Comparison of ENCODE assay signal across 38 cellular contexts in genomic region chr5:15528476-15528875, GRCh38. TPM values are rescaled to one million over a fixed set of nuclear protein-coding genes. Genes with fewer than 3 reads are reported as not detected.
"Had no signal": no experiment of that assay in that cellular context is flagged by ENCODE, and none has a peak within 500 bp of the region (broad histone marks: within the 10 kb centered on the region; RNA-seq: fewer than 3 reads in every experiment).

No MANE protein-coding gene starts in this region.

- FAIRE-seq: astrocyte, bronchial epithelial cell had no signal

- H3K27me3 ChIP-seq: adrenal gland, ascending aorta, body of pancreas, brain microvascular endothelial cell, cardiac muscle cell had no signal

- H3K36me3 ChIP-seq: adrenal gland, brain microvascular endothelial cell, cardiac muscle cell had no signal

- H3K27me3 Mint-ChIP-seq: activated naive CD4-positive, alpha-beta T cell treated with anti-CD3 and anti-CD28 coated beads, Interleukin-2, amount 10 ng/mL, durations not matched to agents 7 days and 5 days; activated naive CD4-positive, alpha-beta T cell treated with anti-CD3 and anti-CD28 coated beads, Interleukin-2, amount 50 U/mL, for 24 hours; activated naive CD8-positive, alpha-beta T cell treated with anti-CD3 and anti-CD28 coated beads for 36 hours; activated naive CD8-positive, alpha-beta T cell treated with anti-CD3 and anti-CD28 coated beads, Interleukin-2, amount 10 ng/mL, durations not matched to agents 7 days and 5 days; activated naive CD8-positive, alpha-beta T cell treated with anti-CD3 and anti-CD28 coated beads, Interleukin-2, amount 50 U/mL, for 24 hours; activated T-cell treated with anti-CD3 and anti-CD28 coated beads, Interleukin-2, amount 50 U/mL, for 24 hours; activated T-helper 17 cell treated with anti-CD3 and anti-CD28 coated beads, Interleukin-2, amount 50 U/mL, for 72 hours; brain; central memory CD8-positive, alpha-beta T cell had no signal

- H3K4me1 ChIP-seq: ascending aorta, body of pancreas had no signal

- H3K27ac Mint-ChIP-seq: activated naive CD4-positive, alpha-beta T cell treated with anti-CD3 and anti-CD28 coated beads for 36 hours; activated naive CD4-positive, alpha-beta T cell treated with anti-CD3 and anti-CD28 coated beads, Interleukin-2, amount 10 ng/mL, durations not matched to agents 7 days and 5 days; activated naive CD4-positive, alpha-beta T cell treated with anti-CD3 and anti-CD28 coated beads, Interleukin-2, amount 50 U/mL, for 24 hours; activated naive CD4-positive, alpha-beta T cell treated with anti-CD3 and anti-CD28 coated beads, Interleukin-2, amount 50 U/mL, for 72 hours; activated naive CD8-positive, alpha-beta T cell; activated naive CD8-positive, alpha-beta T cell treated with anti-CD3 and anti-CD28 coated beads for 36 hours; activated naive CD8-positive, alpha-beta T cell treated with anti-CD3 and anti-CD28 coated beads, Interleukin-2, amount 10 ng/mL, durations not matched to agents 7 days and 5 days; activated naive CD8-positive, alpha-beta T cell treated with anti-CD3 and anti-CD28 coated beads, Interleukin-2, amount 50 U/mL, for 24 hours; activated T-cell treated with anti-CD3 and anti-CD28 coated beads, Interleukin-2, amount 50 U/mL, for 24 hours; activated T-cell treated with anti-CD3 and anti-CD28 coated beads, Interleukin-2, amount 50 U/mL, for 72 hours; activated T-helper 1 cell treated with anti-CD3 and anti-CD28 coated beads, Interleukin-12 subunit alpha, Interleukin-12 subunit beta, Interleukin-2, Interleukin-4 antibody, amounts not matched to agents 30 ng/mL and 10 ng/mL and 1 ng/mL, durations not matched to agents 14 hours and 24 hours and 36 hours; activated T-helper 17 cell treated with anti-CD3 and anti-CD28 coated beads, Interleukin-2, amount 50 U/mL, for 72 hours; activated T-helper 2 cell treated with anti-CD3 and anti-CD28 coated beads, Interferon-gamma antibody, Interleukin-2, Interleukin-4, amounts not matched to agents 10 μg/mL and 5 μg/mL and 100 μg/mL, durations not matched to agents 14 hours and 24 hours and 36 hours; brain had no signal

- ATAC-seq: activated naive CD4-positive, alpha-beta T cell treated with anti-CD3 and anti-CD28 coated beads, Interleukin-2, amount 50 U/mL, for 72 hours; activated naive CD8-positive, alpha-beta T cell treated with anti-CD3 and anti-CD28 coated beads, Interleukin-2, amount 50 U/mL, for 24 hours; activated T-cell treated with anti-CD3 and anti-CD28 coated beads, Interleukin-2, amount 50 U/mL, for 4 hours; activated T-cell treated with anti-CD3 and anti-CD28 coated beads, Interleukin-2, amount 50 U/mL, for 72 hours; activated T-helper 17 cell treated with anti-CD3 and anti-CD28 coated beads, Interleukin-2, amount 50 U/mL, for 72 hours; body of pancreas had no signal

- H3K4me3 ChIP-seq: adrenal gland, ascending aorta, body of pancreas, cardiac muscle cell had no signal

- DNase-seq: activated effector memory CD4-positive, alpha-beta T cell treated with anti-CD3 and anti-CD28 coated beads, Interleukin-2, amount 50 U/mL, for 16 hours; activated effector memory CD4-positive, alpha-beta T cell treated with Interleukin-2 at 50 U/mL for 16 hours; activated gamma-delta T cell; activated gamma-delta T cell treated with Interleukin-2 at 50 U/mL for 16 hours; activated naive CD4-positive, alpha-beta T cell; activated naive CD4-positive, alpha-beta T cell treated with anti-CD3 and anti-CD28 coated beads for 36 hours; activated naive CD4-positive, alpha-beta T cell treated with anti-CD3 and anti-CD28 coated beads, Interleukin-2, amount 10 ng/mL, durations not matched to agents 7 days and 5 days; activated naive CD4-positive, alpha-beta T cell treated with anti-CD3 and anti-CD28 coated beads, Interleukin-2, amount 50 U/mL, for 16 hours; activated naive CD4-positive, alpha-beta T cell treated with Interleukin-2 at 50 U/mL for 16 hours; activated naive CD8-positive, alpha-beta T cell treated with anti-CD3 and anti-CD28 coated beads for 36 hours; activated naive CD8-positive, alpha-beta T cell treated with anti-CD3 and anti-CD28 coated beads, Interleukin-2, amount 10 ng/mL, durations not matched to agents 7 days and 5 days; activated naive CD8-positive, alpha-beta T cell treated with anti-CD3 and anti-CD28 coated beads, Interleukin-2, amount 50 U/mL, for 24 hours; activated T-cell treated with anti-CD3 and anti-CD28 coated beads, Interleukin-2, amount 50 U/mL, for 1 hour; activated T-cell treated with anti-CD3 and anti-CD28 coated beads, Interleukin-2, amount 50 U/mL, for 24 hours; activated T-cell treated with anti-CD3 and anti-CD28 coated beads, Interleukin-2, amount 50 U/mL, for 4 hours; activated T-cell treated with anti-CD3 and anti-CD28 coated beads, Interleukin-2, amount 50 U/mL, for 48 hours; activated T-cell treated with anti-CD3 and anti-CD28 coated beads, Interleukin-2, amount 50 U/mL, for 72 hours; adrenal gland; amniotic stem cell; amygdala; anterior cingulate cortex; aorta; body of pancreas; brain microvascular endothelial cell; central memory CD4-positive, alpha-beta T cell; cerebellar nuclear complex had no signal

- H3K4me1 Mint-ChIP-seq: activated naive CD4-positive, alpha-beta T cell treated with anti-CD3 and anti-CD28 coated beads, Interleukin-2, amount 10 ng/mL, durations not matched to agents 7 days and 5 days; activated naive CD4-positive, alpha-beta T cell treated with anti-CD3 and anti-CD28 coated beads, Interleukin-2, amount 50 U/mL, for 24 hours; activated naive CD8-positive, alpha-beta T cell treated with anti-CD3 and anti-CD28 coated beads for 36 hours; activated naive CD8-positive, alpha-beta T cell treated with anti-CD3 and anti-CD28 coated beads, Interleukin-2, amount 10 ng/mL, durations not matched to agents 7 days and 5 days; activated naive CD8-positive, alpha-beta T cell treated with anti-CD3 and anti-CD28 coated beads, Interleukin-2, amount 50 U/mL, for 24 hours; activated T-helper 17 cell treated with anti-CD3 and anti-CD28 coated beads, Interleukin-2, amount 50 U/mL, for 72 hours; central memory CD8-positive, alpha-beta T cell had no signal

- H3K4me3 Mint-ChIP-seq: activated naive CD4-positive, alpha-beta T cell treated with anti-CD3 and anti-CD28 coated beads for 36 hours; activated naive CD4-positive, alpha-beta T cell treated with anti-CD3 and anti-CD28 coated beads, Interleukin-2, amount 10 ng/mL, durations not matched to agents 7 days and 5 days; activated naive CD4-positive, alpha-beta T cell treated with anti-CD3 and anti-CD28 coated beads, Interleukin-2, amount 50 U/mL, for 24 hours; activated naive CD8-positive, alpha-beta T cell; activated naive CD8-positive, alpha-beta T cell treated with anti-CD3 and anti-CD28 coated beads for 36 hours; activated naive CD8-positive, alpha-beta T cell treated with anti-CD3 and anti-CD28 coated beads, Interleukin-2, amount 10 ng/mL, durations not matched to agents 7 days and 5 days; activated naive CD8-positive, alpha-beta T cell treated with anti-CD3 and anti-CD28 coated beads, Interleukin-2, amount 50 U/mL, for 24 hours; activated T-cell treated with anti-CD3 and anti-CD28 coated beads, Interleukin-2, amount 50 U/mL, for 24 hours; activated T-cell treated with anti-CD3 and anti-CD28 coated beads, Interleukin-2, amount 50 U/mL, for 4 hours; activated T-cell treated with anti-CD3 and anti-CD28 coated beads, Interleukin-2, amount 50 U/mL, for 72 hours; activated T-helper 1 cell treated with anti-CD3 and anti-CD28 coated beads, Interleukin-12 subunit alpha, Interleukin-12 subunit beta, Interleukin-2, Interleukin-4 antibody, amounts not matched to agents 30 ng/mL and 10 ng/mL and 1 ng/mL, durations not matched to agents 14 hours and 24 hours and 36 hours; activated T-helper 17 cell treated with anti-CD3 and anti-CD28 coated beads, Interleukin-2, amount 50 U/mL, for 72 hours; brain; central memory CD8-positive, alpha-beta T cell had no signal

- H3K9me3 Mint-ChIP-seq: activated naive CD8-positive, alpha-beta T cell treated with anti-CD3 and anti-CD28 coated beads, Interleukin-2, amount 50 U/mL, for 24 hours had no signal

- H3K36me3 Mint-ChIP-seq: activated naive CD4-positive, alpha-beta T cell treated with anti-CD3 and anti-CD28 coated beads, Interleukin-2, amount 10 ng/mL, durations not matched to agents 7 days and 5 days; activated naive CD4-positive, alpha-beta T cell treated with anti-CD3 and anti-CD28 coated beads, Interleukin-2, amount 50 U/mL, for 24 hours; activated naive CD4-positive, alpha-beta T cell treated with anti-CD3 and anti-CD28 coated beads, Interleukin-2, amount 50 U/mL, for 72 hours; activated naive CD8-positive, alpha-beta T cell; activated naive CD8-positive, alpha-beta T cell treated with anti-CD3 and anti-CD28 coated beads for 36 hours; activated naive CD8-positive, alpha-beta T cell treated with anti-CD3 and anti-CD28 coated beads, Interleukin-2, amount 10 ng/mL, durations not matched to agents 7 days and 5 days had no signal

- H3K9me3 ChIP-seq: adrenal gland, ascending aorta, body of pancreas had no signal

- H3K27ac ChIP-seq: adrenal gland, ascending aorta, body of pancreas, brain microvascular endothelial cell, cardiac muscle cell had no signal

RNA-seq across cellular contexts. Expression of gene FBXL7, which starts 28.5 kb away (rescaled TPM):
- total RNA-seq: activated naive CD4-positive, alpha-beta T cell treated with anti-CD3 and anti-CD28 coated beads for 36 hours; activated naive CD4-positive, alpha-beta T cell treated with anti-CD3 and anti-CD28 coated beads, Interleukin-2, amount 50 U/mL, for 72 hours; activated naive CD8-positive, alpha-beta T cell treated with anti-CD3 and anti-CD28 coated beads for 36 hours; activated naive CD8-positive, alpha-beta T cell treated with anti-CD3 and anti-CD28 coated beads, Interleukin-2, amount 10 ng/mL, durations not matched to agents 7 days and 5 days; activated T-cell treated with anti-CD3 and anti-CD28 coated beads, Interleukin-2, amount 50 U/mL, for 4 hours; activated T-cell treated with anti-CD3 and anti-CD28 coated beads, Interleukin-2, amount 50 U/mL, for 72 hours; activated T-helper 1 cell treated with anti-CD3 and anti-CD28 coated beads, Interleukin-12 subunit alpha, Interleukin-12 subunit beta, Interleukin-2, Interleukin-4 antibody, amounts not matched to agents 30 ng/mL and 10 ng/mL and 1 ng/mL, durations not matched to agents 14 hours and 24 hours and 36 hours; activated T-helper 17 cell treated with anti-CD3 and anti-CD28 coated beads, Interleukin-2, amount 50 U/mL, for 72 hours; activated T-helper 2 cell treated with anti-CD3 and anti-CD28 coated beads, Interferon-gamma antibody, Interleukin-2, Interleukin-4, amounts not matched to agents 10 μg/mL and 5 μg/mL and 100 μg/mL, durations not matched to agents 14 hours and 24 hours and 36 hours had no signal
